Comparison of ENCODE assay signal across 1 cellular context in genomic region chr6:152328200-152328599, GRCh38.
TF ChIP-seq lines count a peak whose summit lies in the region.

No MANE protein-coding gene starts in this region.

TF ChIP-seq in HEK293, 187 proteins besides CTCF, POLR2A, EP300 and RAD21 (continued from another document):
- peak; percentile 68; the same call in 1 of the 2 replicates for TF ChIP-seq REST (tag by site-specific recombination; IDR thresholded peaks at IDR 0.05)
- peak; percentile 27; the same call in 1 of the 2 replicates for TF ChIP-seq MYNN (tag by site-specific recombination; IDR thresholded peaks at IDR 0.05; ENCODE audit: borderline replicate concordance)
- peak; percentile 69; the same call in 1 of the 2 replicates for TF ChIP-seq ZNF558 (tag by site-specific recombination; IDR thresholded peaks at IDR 0.05)
- 0 out of 2 replicates have a peak, but pooled peaks have one; percentile 56 for TF ChIP-seq ZNF19 (tag by site-specific recombination; IDR thresholded peaks at IDR 0.05; ENCODE audit: low read depth)
- TF ChIP-seq ZXDB (tag by site-specific recombination; IDR thresholded peaks at IDR 0.05): peak; percentile 70
- TF ChIP-seq ZBTB8A (tag by site-specific recombination; IDR thresholded peaks at IDR 0.05): peak; percentile 80
- peak; percentile 94 for TF ChIP-seq ZNF394 (tag by site-specific recombination; IDR thresholded peaks at IDR 0.05; ENCODE audit: borderline replicate concordance)
